ENCODE assay signal across 20 cellular contexts in genomic region chr5:154480847-154481246, GRCh38. TPM values are rescaled to one million over a fixed set of nuclear protein-coding genes. Genes with fewer than 3 reads are reported as not detected.
"Had no signal": no experiment of that assay in that cellular context is flagged by ENCODE, and none has a peak within 500 bp of the region (broad histone marks: within the 10 kb centered on the region; RNA-seq: fewer than 3 reads in every experiment).

No MANE protein-coding gene starts in this region.

- H3K9me3 Mint-ChIP-seq: activated B cell treated with CpG ODN at 0.5 μM for 24 hours; activated naive CD4-positive, alpha-beta T cell treated with anti-CD3 and anti-CD28 coated beads, Interleukin-2, amount 50 U/mL, for 72 hours; nephron progenitor cell had no signal

- H3K4me3 Mint-ChIP-seq: activated B cell treated with CpG ODN at 0.5 μM for 24 hours, nephron progenitor cell had no signal

- H3K27ac ChIP-seq: body of pancreas, colonic mucosa, esophagus squamous epithelium, left ventricle myocardium inferior, right lobe of liver, thoracic aorta had no signal

- ATAC-seq: body of pancreas, right lobe of liver had no signal

- H3K36me3 ChIP-seq: colonic mucosa, esophagus squamous epithelium, left ventricle myocardium inferior, right lobe of liver, thoracic aorta had no signal

- DNase-seq: activated B cell treated with CpG ODN at 0.5 μM for 24 hours; activated CD4-positive, alpha-beta T cell treated with anti-CD3 and anti-CD28 coated beads for 48 hours; activated effector memory CD4-positive, alpha-beta T cell treated with Interleukin-2 at 50 U/mL for 16 hours; amygdala; body of pancreas; caudate nucleus; colonic mucosa; esophagus squamous epithelium; hippocampal formation; kidney; left ventricle myocardium inferior; nephron progenitor cell; right lobe of liver had no signal

- H3K9me3 ChIP-seq: body of pancreas, colonic mucosa, esophagus squamous epithelium, left ventricle myocardium inferior, right lobe of liver, thoracic aorta had no signal

- H3K27ac Mint-ChIP-seq: activated B cell treated with CpG ODN at 0.5 μM for 24 hours; activated naive CD4-positive, alpha-beta T cell treated with anti-CD3 and anti-CD28 coated beads, Interleukin-2, amount 50 U/mL, for 72 hours; nephron progenitor cell; progenitor cell of endocrine pancreas had no signal

- H3K4me3 ChIP-seq: body of pancreas, colonic mucosa, esophagus squamous epithelium, left ventricle myocardium inferior, right lobe of liver, thoracic aorta had no signal

RNA-seq across cellular contexts. Expression of gene HAND1, which starts 2.8 kb away (rescaled TPM):
- total RNA-seq: activated B cell treated with CpG ODN at 0.5 μM for 24 hours; activated CD8-positive, alpha-beta memory T cell treated with anti-CD3 and anti-CD28 coated beads for 36 hours; activated naive CD4-positive, alpha-beta T cell treated with anti-CD3 and anti-CD28 coated beads, Interleukin-2, amount 50 U/mL, for 72 hours; body of pancreas; esophagus squamous epithelium; fibroblast of villous mesenchyme; glomerular endothelial cell; kidney; right lobe of liver; T-helper 2 cell treated with Interferon-gamma antibody and Interleukin-4, amounts not matched to agents 100 ng/mL and 5 ng/mL, for 36 hours; thoracic aorta had no signal
